In the genomic region with DNA sequence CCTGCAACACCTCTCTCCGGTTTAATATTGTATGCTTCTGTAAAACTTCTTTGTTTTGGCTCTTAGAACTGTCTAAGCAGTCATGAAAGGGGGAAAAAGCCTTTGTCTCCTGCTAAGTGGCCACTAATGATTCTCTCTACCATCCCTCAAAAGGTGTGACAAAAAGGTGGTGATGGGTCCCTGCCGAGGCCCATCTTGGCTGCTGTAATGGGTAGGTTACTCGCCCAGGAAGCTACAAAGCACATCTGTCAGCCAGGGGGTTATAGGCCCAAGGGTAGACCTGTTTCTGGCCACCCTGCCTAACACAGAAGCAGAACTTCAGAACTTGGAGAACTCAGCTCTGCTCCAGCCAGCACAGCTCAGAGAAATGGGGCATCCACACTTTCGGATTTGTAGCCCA, we compare ENCODE assay signal across 8 cellular contexts. TPM values are rescaled to one million over a fixed set of nuclear protein-coding genes. Genes with fewer than 3 reads are reported as not detected.
DNase-seq lines count a peak whose midpoint lies in the region; ATAC-seq and TF ChIP-seq lines count a peak whose summit lies in the region.

No MANE protein-coding gene starts in this region.

- no peak overlapping the region for H3K27ac ChIP-seq in colonic mucosa
- no peak overlapping the region for H3K27ac ChIP-seq in naive thymus-derived CD4-positive, alpha-beta T cell (ENCODE audit: low read depth, low read length)

- peaks cover 29 to 53% (median 43%) of the 10 kb centered on the region in 7 donors for H3K4me1 Mint-ChIP-seq in naive thymus-derived CD4-positive, alpha-beta T cell

- no peaks in the 10 kb centered on the region for H3K9me3 Mint-ChIP-seq in naive thymus-derived CD4-positive, alpha-beta T cell

- H3K9me2 ChIP-seq in Loucy (replicated peaks; ENCODE audit: low read depth, low read length): no peaks in the 10 kb centered on the region

- peaks cover 0 to 23% (median 6%) of the 10 kb centered on the region in 5 donors for H3K27me3 Mint-ChIP-seq in naive thymus-derived CD4-positive, alpha-beta T cell

- H3K36me3 ChIP-seq in Loucy (ENCODE audit: insufficient read depth, low read length) (no peaks in the 10 kb centered on the region), colonic mucosa (no peaks in the 10 kb centered on the region)
- H3K36me3 ChIP-seq in naive thymus-derived CD4-positive, alpha-beta T cell (ENCODE audit: control insufficient read depth in 2 of 3, insufficient read depth in 3 of 3, low read length in 3 of 3): no peaks in the 10 kb centered on the region

- intact Hi-C loops in colonic mucosa (cut with DNase I): no loop called here
- intact Hi-C loops in naive thymus-derived CD4-positive, alpha-beta T cell (cut with micrococcal nuclease): loop anchor here in 1 of 2 donors (5.0 to 10.0 kb wide), 3 partner anchors 136 to 1904 kb away; a partner anchor contains a TSS

- H3K4me3 Mint-ChIP-seq in naive thymus-derived CD4-positive, alpha-beta T cell: peak overlapping the region; percentile 86 to 93 (median 91)

- H3K4me1 ChIP-seq in Loucy (ENCODE audit: insufficient read depth, low read length, poor library complexity, severe bottlenecking) (peaks cover 25% of the 10 kb centered on the region), colonic mucosa (no peaks in the 10 kb centered on the region)
- H3K4me1 ChIP-seq in naive thymus-derived CD4-positive, alpha-beta T cell (ENCODE audit: control insufficient read depth in 2 of 2, insufficient read depth in 2 of 2, low read length in 2 of 2): peaks cover 13 to 16% of the 10 kb centered on the region in 2 donors

- TF ChIP-seq CTCF in AG04449 (IDR thresholded peaks at IDR 0.05; ENCODE audit: insufficient read depth, low read length, missing control alignments) (no peak), Loucy (conservative IDR thresholded peaks at IDR 0.05; ENCODE audit: low read length) (no peak), colonic mucosa (IDR thresholded peaks at IDR 0.05) (no peak)

- peak overlapping the region in 1 of 9 donors; percentile 1 for H3K27ac Mint-ChIP-seq in naive thymus-derived CD4-positive, alpha-beta T cell

- H3K79me2 ChIP-seq in Loucy (ENCODE audit: insufficient read depth, low read length): peaks cover 5% of the 10 kb centered on the region; the same call in 1 of the 2 replicates

- H3K27me3 ChIP-seq in Loucy (ENCODE audit: insufficient read depth, low read length, poor library complexity, severe bottlenecking) (no peaks in the 10 kb centered on the region), colonic mucosa (no peaks in the 10 kb centered on the region)
- no peaks in the 10 kb centered on the region for H3K27me3 ChIP-seq in naive thymus-derived CD4-positive, alpha-beta T cell (ENCODE audit: control insufficient read depth in 2 of 2, insufficient read depth in 2 of 2, low read length in 2 of 2)

- H3K36me3 Mint-ChIP-seq in naive thymus-derived CD4-positive, alpha-beta T cell: peaks cover 0 to 6% (median 0%) of the 10 kb centered on the region in 5 donors

- POLR2A ChIA-PET in AG04449 (lab: Yijun Ruan, JAX): no interaction called here
- POLR2A ChIA-PET in naive thymus-derived CD4-positive, alpha-beta T cell (lab: Charles Lee): interaction anchor here (0.5 kb wide), 1 partner anchor 146 kb away, joined by 4 read pairs; no protein-coding TSS in a partner anchor

- DNase-seq in AG04449 (ENCODE audit: low read depth, low spot score): no peak
- no peak for DNase-seq in colonic mucosa
- no peak for DNase-seq in naive thymus-derived CD4-positive, alpha-beta T cell
- DNase-seq in NCI-H1930 (lab: John Stamatoyannopoulos, UW): no peak
- no peak for DNase-seq in NCI-H526 treated with DMSO at 0.1 percent for 48 hours (lab: John Stamatoyannopoulos, UW)
- no peak for DNase-seq in NCI-H446 (lab: John Stamatoyannopoulos, UW)

- CTCF ChIA-PET in AG04449 (lab: Yijun Ruan, JAX): interaction anchor here (0.6 to 5.9 kb wide), 10 partner anchors 11 to 135 kb away, joined by 3 to 43 read pairs (median 8); no protein-coding TSS in a partner anchor
- CTCF ChIA-PET in naive thymus-derived CD4-positive, alpha-beta T cell (lab: Charles Lee): interaction anchor here (0.6 kb wide), 1 partner anchor 54 kb away, joined by 4 read pairs; no protein-coding TSS in a partner anchor

- H4K20me1 ChIP-seq in Loucy (ENCODE audit: insufficient read depth, low read length, poor library complexity, severe bottlenecking): no peaks in the 10 kb centered on the region

- peak overlapping the region; percentile 92 for H3K4me2 ChIP-seq in Loucy (ENCODE audit: low read depth, low read length, poor library complexity, severe bottlenecking)

- H3K9ac ChIP-seq in Loucy (ENCODE audit: low read depth, low read length, poor library complexity, severe bottlenecking) (peak overlapping the region; percentile 37), colonic mucosa (ENCODE audit: low read depth in 2 of 2, low read length in 2 of 2) (peak overlapping the region; percentile 78 to 81)

- H3K4me3 ChIP-seq in AG04449 (ENCODE audit: low read depth, low read length) (peak overlapping the region; percentile 84), Loucy (ENCODE audit: low read length, poor library complexity, severe bottlenecking) (peak overlapping the region; percentile 88), colonic mucosa (peak overlapping the region; percentile 72)
- no peak overlapping the region for H3K4me3 ChIP-seq in naive thymus-derived CD4-positive, alpha-beta T cell (ENCODE audit: low read length)

- no peaks in the 10 kb centered on the region for H3K9me3 ChIP-seq in Loucy (ENCODE audit: insufficient read depth, low read depth, low read length)
- H3K9me3 ChIP-seq in colonic mucosa: no peaks in the 10 kb centered on the region
- no peaks in the 10 kb centered on the region for H3K9me3 ChIP-seq in naive thymus-derived CD4-positive, alpha-beta T cell (ENCODE audit: control insufficient read depth in 2 of 3, low read length in 3 of 3)

- ATAC-seq in naive thymus-derived CD4-positive, alpha-beta T cell: no peak
- ATAC-seq in HG02759 (IDR thresholded peaks at IDR 0.05; ENCODE audit: unreplicated experiment): no peak

- H2AFZ ChIP-seq in Loucy (ENCODE audit: low read length): no peak overlapping the region

- 0 out of 2 replicates have a peak, but pooled peaks cover 5% of the 10 kb centered on the region for H3F3A ChIP-seq in Loucy (ENCODE audit: low read depth)

RNA-seq across cellular contexts. Expression of a gene that starts 1.6 kb away (rescaled TPM):
- total RNA-seq in colonic mucosa: 1 to 10 TPM; 6.3 to 7.5 TPM
- total RNA-seq in naive thymus-derived CD4-positive, alpha-beta T cell: 10 to 100 TPM; 12.3 to 14.6 (median 13.4) TPM
- polyA plus RNA-seq in naive thymus-derived CD4-positive, alpha-beta T cell: 1 to 10 TPM in 1 of 2 donors, under 1 TPM in 1; 0.67 to 1.3 TPM

RNA-seq across cellular contexts. Expression of a gene that starts 1.9 kb away (rescaled TPM):
- total RNA-seq in colonic mucosa: not detected
- not detected for total RNA-seq in naive thymus-derived CD4-positive, alpha-beta T cell
- polyA plus RNA-seq in naive thymus-derived CD4-positive, alpha-beta T cell: not detected
